ENCODE assay signal across 11 cellular contexts in genomic region chr2:27638023-27638637, GRCh38. TPM values are rescaled to one million over a fixed set of nuclear protein-coding genes. Genes with fewer than 3 reads are reported as not detected.
A peak's percentile ranks its signal among the peaks of the same experiment; 100 is the strongest.
DNase-seq lines count a peak whose midpoint lies in the region; ATAC-seq lines count a peak whose summit lies in the region.
"Had no signal": no experiment of that assay in that cellular context is flagged by ENCODE, and none has a peak within 500 bp of the region (broad histone marks: within the 10 kb centered on the region; RNA-seq: fewer than 3 reads in every experiment).

No MANE protein-coding gene starts in this region.

- no peak for DNase-seq in activated T-cell treated with anti-CD3 and anti-CD28 coated beads, Interleukin-2, amount 50 U/mL, for 4 hours
- no peak for DNase-seq in activated T-cell treated with anti-CD3 and anti-CD28 coated beads, Interleukin-2, amount 50 U/mL, for 1 hour
- peak; percentile 97 for DNase-seq in epithelial cell of prostate (ENCODE audit: low read depth, low spot score)
- no peak for DNase-seq in stimulated activated naive B cell treated with anti-CD40 and anti-IgM and Interleukin-4, amounts not matched to agents 10 μg/mL and 1 μg/mL and 100 μg/mL, for 72 hours
- no peak for DNase-seq in AG20443 (ENCODE audit: low spot score)
- no peak for DNase-seq in NCI-H187 treated with DMSO at 0.1 percent for 48 hours (lab: John Stamatoyannopoulos, UW)
- DNase-seq in NCI-H2029 (lab: John Stamatoyannopoulos, UW) = no peak
- DNase-seq: amygdala, naive B cell had no signal

- no peaks in the 10 kb centered on the region for H3K9me3 Mint-ChIP-seq in activated T-cell treated with anti-CD3 and anti-CD28 coated beads, Interleukin-2, amount 50 U/mL, for 4 hours
- no peaks in the 10 kb centered on the region for H3K9me3 Mint-ChIP-seq in T-helper 1 cell treated with Interleukin-12 subunit alpha and Interleukin-12 subunit beta and Interleukin-4 antibody, amounts not matched to agents 30 μg/mL and 1 μg/mL, for 36 hours
- H3K9me3 Mint-ChIP-seq in stimulated activated naive B cell treated with anti-CD40 and anti-IgM and Interleukin-4, amounts not matched to agents 10 μg/mL and 1 μg/mL and 100 μg/mL, for 72 hours = no peaks in the 10 kb centered on the region
- H3K9me3 Mint-ChIP-seq: GM23338, naive B cell had no signal

- H3K36me3 Mint-ChIP-seq in activated T-cell treated with anti-CD3 and anti-CD28 coated beads, Interleukin-2, amount 50 U/mL, for 4 hours (ENCODE audit: insufficient read depth) = peaks cover 53% of the 10 kb centered on the region
- H3K36me3 Mint-ChIP-seq in T-helper 1 cell treated with Interleukin-12 subunit alpha and Interleukin-12 subunit beta and Interleukin-4 antibody, amounts not matched to agents 30 μg/mL and 1 μg/mL, for 36 hours (ENCODE audit: low read depth) = peaks cover 49% of the 10 kb centered on the region
- peaks cover 39 to 49% of the 10 kb centered on the region in 2 donors for H3K36me3 Mint-ChIP-seq in stimulated activated naive B cell treated with anti-CD40 and anti-IgM and Interleukin-4, amounts not matched to agents 10 μg/mL and 1 μg/mL and 100 μg/mL, for 72 hours

- peak overlapping the region; percentile 91 for H3K27ac ChIP-seq in epithelial cell of prostate

- peak overlapping the region; percentile 63 for H3K4me3 Mint-ChIP-seq in activated T-cell treated with anti-CD3 and anti-CD28 coated beads, Interleukin-2, amount 50 U/mL, for 4 hours
- H3K4me3 Mint-ChIP-seq in T-helper 1 cell treated with Interleukin-12 subunit alpha and Interleukin-12 subunit beta and Interleukin-4 antibody, amounts not matched to agents 30 μg/mL and 1 μg/mL, for 36 hours = peak overlapping the region; percentile 43
- H3K4me3 Mint-ChIP-seq in stimulated activated naive B cell treated with anti-CD40 and anti-IgM and Interleukin-4, amounts not matched to agents 10 μg/mL and 1 μg/mL and 100 μg/mL, for 72 hours = no peak overlapping the region
- H3K4me3 Mint-ChIP-seq: GM23338, naive B cell had no signal

- peaks cover 26% of the 10 kb centered on the region for H3K4me1 Mint-ChIP-seq in activated T-cell treated with anti-CD3 and anti-CD28 coated beads, Interleukin-2, amount 50 U/mL, for 4 hours (ENCODE audit: low read depth)
- H3K4me1 Mint-ChIP-seq in T-helper 1 cell treated with Interleukin-12 subunit alpha and Interleukin-12 subunit beta and Interleukin-4 antibody, amounts not matched to agents 30 μg/mL and 1 μg/mL, for 36 hours (ENCODE audit: low read depth) = peaks cover 16% of the 10 kb centered on the region
- peaks cover 5% of the 10 kb centered on the region in 2 donors for H3K4me1 Mint-ChIP-seq in stimulated activated naive B cell treated with anti-CD40 and anti-IgM and Interleukin-4, amounts not matched to agents 10 μg/mL and 1 μg/mL and 100 μg/mL, for 72 hours
- H3K4me1 Mint-ChIP-seq: GM23338 had no signal

- peak overlapping the region; percentile 80 for H3K27ac Mint-ChIP-seq in T-helper 1 cell treated with Interleukin-12 subunit alpha and Interleukin-12 subunit beta and Interleukin-4 antibody, amounts not matched to agents 30 μg/mL and 1 μg/mL, for 36 hours
- H3K27ac Mint-ChIP-seq in stimulated activated naive B cell treated with anti-CD40 and anti-IgM and Interleukin-4, amounts not matched to agents 10 μg/mL and 1 μg/mL and 100 μg/mL, for 72 hours = peak overlapping the region; percentile 16
- H3K27ac Mint-ChIP-seq: GM23338 had no signal

- H3K27me3 Mint-ChIP-seq in activated T-cell treated with anti-CD3 and anti-CD28 coated beads, Interleukin-2, amount 50 U/mL, for 4 hours (ENCODE audit: low read depth) = no peaks in the 10 kb centered on the region
- no peaks in the 10 kb centered on the region for H3K27me3 Mint-ChIP-seq in T-helper 1 cell treated with Interleukin-12 subunit alpha and Interleukin-12 subunit beta and Interleukin-4 antibody, amounts not matched to agents 30 μg/mL and 1 μg/mL, for 36 hours (ENCODE audit: low read depth)
- H3K27me3 Mint-ChIP-seq in stimulated activated naive B cell treated with anti-CD40 and anti-IgM and Interleukin-4, amounts not matched to agents 10 μg/mL and 1 μg/mL and 100 μg/mL, for 72 hours = no peaks in the 10 kb centered on the region
- H3K27me3 Mint-ChIP-seq: naive B cell had no signal

- peak; percentile 87 to 92 for ATAC-seq in activated T-cell treated with anti-CD3 and anti-CD28 coated beads, Interleukin-2, amount 50 U/mL, for 4 hours
- peak in 1 of 2 donors; percentile 52 for ATAC-seq in stimulated activated naive B cell treated with anti-CD40 and anti-IgM and Interleukin-4, amounts not matched to agents 10 μg/mL and 1 μg/mL and 100 μg/mL, for 72 hours (replicated peaks)
- ATAC-seq: GM23338 had no signal

RNA-seq across cellular contexts. Expression of gene GPN1, which starts 9.3 kb away (rescaled TPM):
- 10 to 100 TPM; 66.5 to 76.6 (median 69.4) TPM for total RNA-seq in activated T-cell treated with anti-CD3 and anti-CD28 coated beads, Interleukin-2, amount 50 U/mL, for 4 hours

RNA-seq across cellular contexts. Expression of gene CCDC121, which starts 9.3 kb away (rescaled TPM):
- under 1 TPM; 0.11 to 0.27 (median 0.25) TPM for total RNA-seq in activated T-cell treated with anti-CD3 and anti-CD28 coated beads, Interleukin-2, amount 50 U/mL, for 4 hours

RNA-seq across cellular contexts. Expression of gene SUPT7L, which starts 25.3 kb away (rescaled TPM):
- total RNA-seq in activated T-cell treated with anti-CD3 and anti-CD28 coated beads, Interleukin-2, amount 50 U/mL, for 4 hours = 10 to 100 TPM; 23.6 to 31.4 (median 28.1) TPM

RNA-seq across cellular contexts. Expression of gene SLC4A1AP, which starts 25.6 kb away (rescaled TPM):
- 10 to 100 TPM; 32.7 to 37.5 (median 32.7) TPM for total RNA-seq in activated T-cell treated with anti-CD3 and anti-CD28 coated beads, Interleukin-2, amount 50 U/mL, for 4 hours

RNA-seq across cellular contexts. Expression of gene ZNF512, which starts 55.3 kb away (rescaled TPM):
- total RNA-seq in activated T-cell treated with anti-CD3 and anti-CD28 coated beads, Interleukin-2, amount 50 U/mL, for 4 hours = 10 to 100 TPM; 13.6 to 16.6 (median 16.4) TPM

Comparison
In these comparisons a context has a peak if more than half of its experiments do, and no peak if none do; other contexts are left out.
1. H3K4me3 Mint-ChIP-seq: peak in activated T-cell treated with anti-CD3 and anti-CD28 coated beads, Interleukin-2, amount 50 U/mL, for 4 hours (single experiment) and T-helper 1 cell treated with Interleukin-12 subunit alpha and Interleukin-12 subunit beta and Interleukin-4 antibody, amounts not matched to agents 30 μg/mL and 1 μg/mL, for 36 hours (single experiment); none in stimulated activated naive B cell treated with anti-CD40 and anti-IgM and Interleukin-4, amounts not matched to agents 10 μg/mL and 1 μg/mL and 100 μg/mL, for 72 hours (0 of 2).